28 cellular contexts compared by ENCODE assay signal in the genomic region with DNA sequence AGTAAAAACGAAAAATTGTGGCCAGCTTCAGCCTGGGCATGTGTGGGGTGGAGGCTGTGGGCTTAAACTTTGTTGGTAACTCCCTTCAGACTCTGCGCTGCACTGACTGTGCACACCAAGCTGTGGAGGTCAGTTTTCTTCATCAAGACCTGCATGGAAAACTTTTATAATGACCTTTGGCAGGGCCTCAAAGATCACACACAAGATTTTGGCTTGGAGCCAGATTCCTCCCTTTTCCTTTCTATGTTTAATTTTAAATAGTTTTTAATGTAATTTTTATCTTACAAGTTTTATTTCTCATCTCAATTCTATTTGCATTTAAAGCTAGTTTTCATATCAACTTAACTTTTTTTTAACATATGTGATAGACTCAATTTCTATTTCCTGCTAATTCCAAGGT.
"Had no signal": no experiment of that assay in that cellular context is flagged by ENCODE, and none has a peak within 500 bp of the region (broad histone marks: within the 10 kb centered on the region; RNA-seq: fewer than 3 reads in every experiment).

No MANE protein-coding gene starts in this region.

- H3K4me3 Mint-ChIP-seq: activated CD4-positive, alpha-beta T cell treated with anti-CD3 and anti-CD28 coated beads for 36 hours; activated naive CD4-positive, alpha-beta T cell treated with anti-CD3 and anti-CD28 coated beads for 36 hours; activated naive CD8-positive, alpha-beta T cell treated with anti-CD3 and anti-CD28 coated beads for 36 hours; natural killer cell; neural progenitor cell; stimulated activated memory B cell treated with anti-CD40 and anti-IgM and Interleukin-4, amounts not matched to agents 10 μg/mL and 1 μg/mL and 100 μg/mL, for 72 hours; stimulated activated naive CD8-positive, alpha-beta T cell treated with anti-CD3 and anti-CD28 coated beads, Interleukin-15, amount 100 ng/mL, for 72 hours had no signal

- H3K27ac Mint-ChIP-seq: activated CD4-positive, alpha-beta T cell treated with anti-CD3 and anti-CD28 coated beads for 36 hours; activated naive CD4-positive, alpha-beta T cell treated with anti-CD3 and anti-CD28 coated beads for 36 hours; activated naive CD8-positive, alpha-beta T cell treated with anti-CD3 and anti-CD28 coated beads for 36 hours; natural killer cell; neural progenitor cell; stimulated activated memory B cell treated with anti-CD40 and anti-IgM and Interleukin-4, amounts not matched to agents 10 μg/mL and 1 μg/mL and 100 μg/mL, for 72 hours; stimulated activated naive CD8-positive, alpha-beta T cell treated with anti-CD3 and anti-CD28 coated beads, Interleukin-15, amount 100 ng/mL, for 72 hours had no signal

- H3K36me3 ChIP-seq: adrenal gland, gastroesophageal sphincter, neural progenitor cell, sigmoid colon, upper lobe of right lung had no signal

- H3K4me1 Mint-ChIP-seq: activated CD4-positive, alpha-beta T cell treated with anti-CD3 and anti-CD28 coated beads for 36 hours; activated naive CD8-positive, alpha-beta T cell treated with anti-CD3 and anti-CD28 coated beads for 36 hours; natural killer cell; neural progenitor cell; stimulated activated memory B cell treated with anti-CD40 and anti-IgM and Interleukin-4, amounts not matched to agents 10 μg/mL and 1 μg/mL and 100 μg/mL, for 72 hours; stimulated activated naive CD8-positive, alpha-beta T cell treated with anti-CD3 and anti-CD28 coated beads, Interleukin-15, amount 100 ng/mL, for 72 hours had no signal

- H3K9me3 Mint-ChIP-seq: activated naive CD8-positive, alpha-beta T cell treated with anti-CD3 and anti-CD28 coated beads for 36 hours; neural progenitor cell; stimulated activated memory B cell treated with anti-CD40 and anti-IgM and Interleukin-4, amounts not matched to agents 10 μg/mL and 1 μg/mL and 100 μg/mL, for 72 hours had no signal

- H2AFZ ChIP-seq: hepatocyte, neural progenitor cell, parathyroid adenoma had no signal

- H3K9ac ChIP-seq: neural progenitor cell, parathyroid adenoma had no signal

- H3K79me2 ChIP-seq: hepatocyte, parathyroid adenoma had no signal

- DNase-seq: activated CD4-positive, alpha-beta T cell treated with anti-CD3 and anti-CD28 coated beads for 36 hours; activated CD4-positive, alpha-beta T cell treated with anti-CD3 and anti-CD28 coated beads, Interleukin-2, amount 50 U/mL, for 4 hours; activated CD4-positive, CD25-positive, alpha-beta regulatory T cell; activated effector memory CD4-positive, alpha-beta T cell treated with anti-CD3 and anti-CD28 coated beads, Interleukin-2, amount 50 U/mL, for 16 hours; activated naive CD4-positive, alpha-beta T cell treated with anti-CD3 and anti-CD28 coated beads for 36 hours; activated naive CD8-positive, alpha-beta T cell treated with anti-CD3 and anti-CD28 coated beads for 36 hours; activated T-cell treated with anti-CD3 and anti-CD28 coated beads for 4 hours; adrenal gland; aorta; body of pancreas; dorsolateral prefrontal cortex; effector memory CD4-positive, alpha-beta T cell; islet precursor cell; left cardiac atrium; natural killer cell; occipital lobe; psoas muscle; sigmoid colon; small intestine; stimulated activated CD4-positive, alpha-beta T cell treated with anti-CD3 and anti-CD28 coated beads, Interleukin-4, amount 100 ng/mL, for 24 hours; stimulated activated naive CD8-positive, alpha-beta T cell treated with anti-CD3 and anti-CD28 coated beads, Interleukin-15, amount 100 ng/mL, for 72 hours; substantia nigra; upper lobe of right lung had no signal

- H3K4me3 ChIP-seq: adrenal gland, body of pancreas, dorsolateral prefrontal cortex, gastroesophageal sphincter, hepatocyte, neural progenitor cell, psoas muscle, sigmoid colon, upper lobe of right lung had no signal

- H3K4me2 ChIP-seq: hepatocyte, neural progenitor cell had no signal

- H3K27me3 Mint-ChIP-seq: activated CD4-positive, alpha-beta T cell treated with anti-CD3 and anti-CD28 coated beads for 36 hours; activated naive CD8-positive, alpha-beta T cell treated with anti-CD3 and anti-CD28 coated beads for 36 hours; stimulated activated memory B cell treated with anti-CD40 and anti-IgM and Interleukin-4, amounts not matched to agents 10 μg/mL and 1 μg/mL and 100 μg/mL, for 72 hours; stimulated activated naive CD8-positive, alpha-beta T cell treated with anti-CD3 and anti-CD28 coated beads, Interleukin-15, amount 100 ng/mL, for 72 hours had no signal

- H3K4me1 ChIP-seq: adrenal gland, body of pancreas, gastroesophageal sphincter, neural progenitor cell, parathyroid adenoma, psoas muscle, sigmoid colon, upper lobe of right lung had no signal

- H3K27ac ChIP-seq: adrenal gland, body of pancreas, dorsolateral prefrontal cortex, gastroesophageal sphincter, hepatocyte, neural progenitor cell, parathyroid adenoma, psoas muscle, sigmoid colon, upper lobe of right lung had no signal

- H3K36me3 Mint-ChIP-seq: activated naive CD8-positive, alpha-beta T cell treated with anti-CD3 and anti-CD28 coated beads for 36 hours; natural killer cell; neural progenitor cell; stimulated activated memory B cell treated with anti-CD40 and anti-IgM and Interleukin-4, amounts not matched to agents 10 μg/mL and 1 μg/mL and 100 μg/mL, for 72 hours had no signal

- H3K27me3 ChIP-seq: adrenal gland, body of pancreas, dorsolateral prefrontal cortex, gastroesophageal sphincter, hepatocyte, neural progenitor cell, sigmoid colon, upper lobe of right lung had no signal

- H3K9me3 ChIP-seq: adrenal gland, body of pancreas, gastroesophageal sphincter, psoas muscle, sigmoid colon, upper lobe of right lung had no signal
